In genomic region chr2:86808315-86809161, GRCh38 we compare ENCODE assay signal across 8 cellular contexts. TPM values are rescaled to one million over a fixed set of nuclear protein-coding genes. Genes with fewer than 3 reads are reported as not detected.
DNase-seq lines count a peak whose midpoint lies in the region; ATAC-seq and TF ChIP-seq lines count a peak whose summit lies in the region.

No MANE protein-coding gene starts in this region.

- peak; percentile 94 for ATAC-seq in GM21529 (IDR thresholded peaks at IDR 0.05; ENCODE audit: unreplicated experiment)

- H3K4me3 ChIP-seq in OCI-LY3 (ENCODE audit: low read length) (peak overlapping the region; percentile 78), esophagus (ENCODE audit: low read depth in 1 of 2, low read length in 2 of 2) (peak overlapping the region; percentile 43 to 53), mucosa of rectum (ENCODE audit: low read length in 2 of 2) (peak overlapping the region; percentile 68 to 73)

- DNase-seq in D341Med (ENCODE audit: low spot score) (peak; percentile 91), activated T-cell treated with anti-CD3 and anti-CD28 coated beads for 48 hours (ENCODE audit: low read depth) (peak; percentile 94)
- peak; percentile 89 for DNase-seq in stimulated activated CD8-positive, alpha-beta memory T cell treated with anti-CD3 and anti-CD28 coated beads, Interleukin-4, amount 100 ng/mL, for 24 hours (ENCODE audit: low read depth)

- H2AFZ ChIP-seq in OCI-LY3 (ENCODE audit: low read depth, low read length), result peak overlapping the region; percentile 64; the same call in 1 of the 2 replicates

- peaks cover 22% of the 10 kb centered on the region for H3K27me3 Mint-ChIP-seq in IgD-negative memory B cell

- no peaks in the 10 kb centered on the region for H3K27me3 ChIP-seq in OCI-LY3 (ENCODE audit: low read depth, low read length)
- H3K27me3 ChIP-seq in esophagus (ENCODE audit: control insufficient read depth in 1 of 2, insufficient read depth in 2 of 2, low read length in 2 of 2), result no peaks in the 10 kb centered on the region
- peaks cover 12 to 20% of the 10 kb centered on the region in 2 donors for H3K27me3 ChIP-seq in mucosa of rectum (ENCODE audit: control insufficient read depth in 2 of 2, insufficient read depth in 2 of 2, low read length in 2 of 2)

- TF ChIP-seq CTCF in OCI-LY3 (IDR thresholded peaks at IDR 0.05; ENCODE audit: low read depth, low read length), result peak; percentile 93

- no peaks in the 10 kb centered on the region for H3K9me3 ChIP-seq in OCI-LY3 (ENCODE audit: insufficient read depth, low read length)
- no peaks in the 10 kb centered on the region for H3K9me3 ChIP-seq in esophagus (ENCODE audit: control insufficient read depth in 2 of 2, insufficient read depth in 1 of 2, low read depth in 1 of 2, low read length in 1 of 2)
- H3K9me3 ChIP-seq in mucosa of rectum (ENCODE audit: control insufficient read depth in 2 of 2, low read length in 2 of 2), result no peaks in the 10 kb centered on the region

- peaks cover 0 to 2% (median 0%) of the 10 kb centered on the region in 3 donors for H3K9me3 Mint-ChIP-seq in IgD-negative memory B cell

- H3K4me1 Mint-ChIP-seq in IgD-negative memory B cell, result peaks cover 8 to 20% (median 14%) of the 10 kb centered on the region in 3 donors

- 9 to 15% methylated on average over 36 of the region's 36 CpGs for WGBS in esophagus, 2 donors

- H3K79me2 ChIP-seq in OCI-LY3 (ENCODE audit: low read length), result no peaks in the 10 kb centered on the region

- H3K4me3 Mint-ChIP-seq in IgD-negative memory B cell, result peak overlapping the region; percentile 67 to 97 (median 93)

- H3K27ac Mint-ChIP-seq in IgD-negative memory B cell, result peak overlapping the region in 1 of 3 donors; percentile 87

- H3K36me3 Mint-ChIP-seq in IgD-negative memory B cell, result no peaks in the 10 kb centered on the region

- H3K4me1 ChIP-seq in OCI-LY3 (ENCODE audit: low read length) (peaks cover 5% of the 10 kb centered on the region; the same call in 1 of the 2 replicates), esophagus (ENCODE audit: control insufficient read depth in 2 of 2, insufficient read depth in 2 of 2, low read length in 1 of 2) (peaks cover 0 to 2% of the 10 kb centered on the region in 2 donors), mucosa of rectum (ENCODE audit: control insufficient read depth in 2 of 2, insufficient read depth in 2 of 2, low read length in 2 of 2) (peaks cover 12 to 17% of the 10 kb centered on the region in 2 donors)

- H3K27ac ChIP-seq in OCI-LY3 (ENCODE audit: low read length), result no peak overlapping the region
- peak overlapping the region; percentile 48 to 62 for H3K27ac ChIP-seq in esophagus (ENCODE audit: low read depth in 2 of 2, low read length in 1 of 2)
- no peak overlapping the region for H3K27ac ChIP-seq in mucosa of rectum (ENCODE audit: low read depth in 2 of 2, low read length in 2 of 2)

- H3K36me3 ChIP-seq in OCI-LY3 (replicated peaks; ENCODE audit: low read depth, low read length) (no peaks in the 10 kb centered on the region), esophagus (ENCODE audit: control insufficient read depth in 2 of 2, insufficient read depth in 2 of 2, low read length in 1 of 2) (no peaks in the 10 kb centered on the region), mucosa of rectum (ENCODE audit: control insufficient read depth in 2 of 2, insufficient read depth in 2 of 2, low read length in 2 of 2) (no peaks in the 10 kb centered on the region)

- H3K9ac ChIP-seq in OCI-LY3 (ENCODE audit: low read length), result peak overlapping the region; percentile 31
- H3K9ac ChIP-seq in mucosa of rectum (ENCODE audit: low read depth in 1 of 2, low read length in 2 of 2), result peak overlapping the region in 1 of 2 donors; percentile 44

- H3K4me2 ChIP-seq in OCI-LY3 (ENCODE audit: low read length), result peak overlapping the region; percentile 92

- no peaks in the 10 kb centered on the region for H4K20me1 ChIP-seq in OCI-LY3 (ENCODE audit: insufficient read depth, low read length)

RNA-seq across cellular contexts. Expression of gene CD8A, which starts 17.8 kb away (rescaled TPM):
- polyA plus RNA-seq in IgD-negative memory B cell, result 1.4 TPM
- 1 to 10 TPM; 3.5 to 4.2 TPM for polyA plus RNA-seq in esophagus

RNA-seq across cellular contexts. Expression of gene CD8B, which starts 53.1 kb away (rescaled TPM):
- polyA plus RNA-seq in IgD-negative memory B cell (1.1 TPM), esophagus (1 to 10 TPM; 1.6 to 1.7 TPM)

Comparison
In these comparisons a context has a peak if more than half of its experiments do, and no peak if none do; other contexts are left out.
1. H3K27ac ChIP-seq: peak in esophagus (2 of 2); none in OCI-LY3 (single experiment) and mucosa of rectum (0 of 2).
2. Peak in every context shown above with its lines, with median percentiles within 50 percentile points of each other: DNase-seq and H3K4me3 ChIP-seq.